8 cellular contexts compared by ENCODE assay signal in genomic region chr7:24573008-24573553, GRCh38. TPM values are rescaled to one million over a fixed set of nuclear protein-coding genes. Genes with fewer than 3 reads are reported as not detected.
DNase-seq lines count a peak whose midpoint lies in the region; ATAC-seq and TF ChIP-seq lines count a peak whose summit lies in the region.

TSS of gene PALS2 (plus strand) at chr7:24573452. CDS start at chr7:24623668, 50,216 bp downstream.

- H3K4me1 ChIP-seq in BE2C (peaks cover 6% of the 10 kb centered on the region), endocrine pancreas (ENCODE audit: control insufficient read depth, insufficient read depth, low read length) (peaks cover 28% of the 10 kb centered on the region)

- H3K9me3 ChIP-seq in BE2C = no peaks in the 10 kb centered on the region
- H3K9me3 ChIP-seq in endocrine pancreas (ENCODE audit: control insufficient read depth, low read length) = no peaks in the 10 kb centered on the region

- H3K27me3 ChIP-seq in BE2C (peaks cover 3% of the 10 kb centered on the region), endocrine pancreas (ENCODE audit: control insufficient read depth, insufficient read depth, low read length) (no peaks in the 10 kb centered on the region)

- CTCF ChIA-PET in activated CD8-positive, alpha-beta memory T cell treated with anti-CD3 and anti-CD28 coated beads for 36 hours (lab: Charles Lee) = interaction anchor here (0.7 to 1.0 kb wide), 3 partner anchors 10 to 1005 kb away, joined by 3 to 4 read pairs (median 3); no protein-coding TSS in a partner anchor

- POLR2A ChIA-PET in activated CD8-positive, alpha-beta memory T cell treated with anti-CD3 and anti-CD28 coated beads for 36 hours (lab: Charles Lee) = interaction anchor here (0.8 kb wide), 1 partner anchor 11 kb away, joined by 11 read pairs; no protein-coding TSS in a partner anchor

- peak within 1 kb of the TSS; percentile 91 for H3K4me3 ChIP-seq in BE2C (ENCODE audit: low read depth, low read length)
- peak within 1 kb of the TSS; percentile 100 for H3K4me3 ChIP-seq in endocrine pancreas (ENCODE audit: control insufficient read depth, insufficient read depth, low read length)

- TF ChIP-seq POLR2A in GM19193 (IDR thresholded peaks at IDR 0.05; ENCODE audit: extremely low read depth, insufficient read depth, insufficient read length) = peak; percentile 41

- TF ChIP-seq CTCF in BE2C (IDR thresholded peaks at IDR 0.05; ENCODE audit: low read depth, low read length) = no peak

- peak within 1 kb of the TSS; percentile 99 for H3K9ac ChIP-seq in endocrine pancreas (ENCODE audit: control insufficient read depth, insufficient read depth, low read length)

- H3K36me3 ChIP-seq in BE2C (no peaks in the 10 kb centered on the region), endocrine pancreas (ENCODE audit: control insufficient read depth, insufficient read depth, low read length) (no peaks in the 10 kb centered on the region)

- DNase-seq in BE2C (peak; percentile 81), NCI-H748 treated with DMSO at 0.1 percent for 48 hours (lab: John Stamatoyannopoulos, UW) (peak; percentile 49), mesenteric fat pad (ENCODE audit: low spot score) (peak; percentile 91)
- peak; percentile 53 for DNase-seq in stimulated activated CD8-positive, alpha-beta memory T cell treated with anti-CD3 and anti-CD28 coated beads, Interleukin-15, amount 100 ng/mL, for 24 hours (ENCODE audit: low read depth)

- ATAC-seq in HG03432 (IDR thresholded peaks at IDR 0.05; ENCODE audit: unreplicated experiment) = peak; percentile 61

RNA-seq across cellular contexts. Expression of gene PALS2, which starts in this region (rescaled TPM):
- 5.3 TPM for polyA plus RNA-seq in BE2C (2012; ENCODE audit: insufficient read depth, insufficient read length, low read depth)
- 10 to 100 TPM; 31.1 to 39.5 TPM for total RNA-seq in activated CD8-positive, alpha-beta memory T cell treated with anti-CD3 and anti-CD28 coated beads for 36 hours
- total RNA-seq in mesenteric fat pad = 45.2 TPM

Comparison
In these comparisons a context has a peak if more than half of its experiments do, and no peak if none do; other contexts are left out.
1. Peak in every context shown above with its lines: DNase-seq, ATAC-seq and H3K4me3 ChIP-seq.